Comparison of ENCODE assay signal across 8 cellular contexts in the genomic region with DNA sequence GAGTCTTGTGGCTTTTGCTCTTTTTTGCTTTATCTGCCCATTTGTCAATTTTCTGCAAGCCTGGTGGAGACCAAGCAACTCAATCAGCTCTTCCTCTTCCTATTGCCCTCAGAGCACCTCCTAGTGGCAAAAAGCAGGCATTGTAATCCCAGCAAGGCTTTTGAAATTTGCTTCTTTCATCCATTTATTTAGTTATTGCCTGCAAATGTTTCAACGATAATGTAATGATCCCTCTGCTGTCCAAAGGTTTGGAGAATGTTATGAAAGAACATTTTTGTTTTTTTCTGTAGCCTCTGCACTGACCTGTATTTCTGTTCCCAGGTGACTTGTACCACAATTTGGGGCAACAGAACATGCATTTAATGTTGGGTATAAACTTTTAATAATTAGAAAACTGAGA.
DNase-seq lines count a peak whose midpoint lies in the region; ATAC-seq and TF ChIP-seq lines count a peak whose summit lies in the region.

No MANE protein-coding gene starts in this region.

- TF ChIP-seq EP300 in upper lobe of left lung (IDR thresholded peaks at IDR 0.05) = no peak

- 45 to 73% methylated on average over 1 of the region's 1 CpG for WGBS in upper lobe of left lung, 2 donors

- H3K27me3 ChIP-seq in foreskin keratinocyte (peaks cover under 1% of the 10 kb centered on the region), upper lobe of left lung (no peaks in the 10 kb centered on the region)

- H3K4me1 ChIP-seq in foreskin keratinocyte (no peaks in the 10 kb centered on the region), upper lobe of left lung (no peaks in the 10 kb centered on the region)

- no peak overlapping the region for H3K4me3 ChIP-seq in upper lobe of left lung

- no peaks in the 10 kb centered on the region for H3K36me3 ChIP-seq in upper lobe of left lung

- peak; percentile 79 for ATAC-seq in HG02870 (IDR thresholded peaks at IDR 0.05; ENCODE audit: unreplicated experiment)
- ATAC-seq in SK-N-SH treated with all-trans-retinoic acid at 6 μM for 48 hours = peak; percentile 44; the same call in 1 of the 3 replicates
- ATAC-seq in foreskin keratinocyte = peak; percentile 39
- ATAC-seq in upper lobe of left lung (ENCODE audit: low FRiP score in 2 of 2) = no peak
- no peak for ATAC-seq in HG02884 (IDR thresholded peaks at IDR 0.05; ENCODE audit: unreplicated experiment)

- peak; percentile 9 for DNase-seq in stimulated activated CD4-positive, alpha-beta T cell treated with anti-CD3 and anti-CD28 coated beads, Interleukin-1b, Interleukin-23, amount 100 ng/mL, for 48 hours
- DNase-seq in stimulated activated CD4-positive, alpha-beta T cell treated with anti-CD3 and anti-CD28 coated beads, Interleukin-2, amount 100 ng/mL, for 48 hours = no peak
- DNase-seq in foreskin keratinocyte = peak in 1 of 2 donors; percentile 32
- no peak for DNase-seq in upper lobe of left lung
- no peak for DNase-seq in NCI-H187 treated with DMSO at 0.1 percent for 48 hours (lab: John Stamatoyannopoulos, UW)

- H3K27ac ChIP-seq in foreskin keratinocyte (no peak overlapping the region), upper lobe of left lung (no peak overlapping the region)

- TF ChIP-seq POLR2A in upper lobe of left lung (IDR thresholded peaks at IDR 0.05) = no peak

- TF ChIP-seq CTCF in foreskin keratinocyte (conservative IDR thresholded peaks at IDR 0.05) (peak; percentile 86), upper lobe of left lung (IDR thresholded peaks at IDR 0.05) (peak in 4 of 6 experiments; percentile 25 to 39 (median 33))

- H3K9me3 ChIP-seq in upper lobe of left lung = no peaks in the 10 kb centered on the region

TF ChIP-seq in SK-N-SH treated with all-trans-retinoic acid at 6 μM for 48 hours, 23 proteins besides CTCF, POLR2A, EP300 and RAD21:
- TF ChIP-seq, protein P1, sequence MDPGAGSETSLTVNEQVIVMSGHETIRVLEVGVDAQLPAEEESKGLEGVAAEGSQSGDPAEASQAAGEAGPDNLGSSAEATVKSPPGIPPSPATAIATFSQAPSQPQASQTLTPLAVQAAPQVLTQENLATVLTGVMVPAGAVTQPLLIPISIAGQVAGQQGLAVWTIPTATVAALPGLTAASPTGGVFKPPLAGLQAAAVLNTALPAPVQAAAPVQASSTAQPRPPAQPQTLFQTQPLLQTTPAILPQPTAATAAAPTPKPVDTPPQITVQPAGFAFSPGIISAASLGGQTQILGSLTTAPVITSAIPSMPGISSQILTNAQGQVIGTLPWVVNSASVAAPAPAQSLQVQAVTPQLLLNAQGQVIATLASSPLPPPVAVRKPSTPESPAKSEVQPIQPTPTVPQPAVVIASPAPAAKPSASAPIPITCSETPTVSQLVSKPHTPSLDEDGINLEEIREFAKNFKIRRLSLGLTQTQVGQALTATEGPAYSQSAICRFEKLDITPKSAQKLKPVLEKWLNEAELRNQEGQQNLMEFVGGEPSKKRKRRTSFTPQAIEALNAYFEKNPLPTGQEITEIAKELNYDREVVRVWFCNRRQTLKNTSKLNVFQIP (CRISPR knock-in tag; IDR thresholded peaks at IDR 0.05; ENCODE audit: borderline replicate concordance, low read depth) = no peak
- TF ChIP-seq ZNF8 (CRISPR knock-in tag; IDR thresholded peaks at IDR 0.05) (no peak), TCF4 (CRISPR knock-in tag; IDR thresholded peaks at IDR 0.05; ENCODE audit: borderline replicate concordance) (no peak), ZNF70 (CRISPR knock-in tag; IDR thresholded peaks at IDR 0.05) (no peak), ARNTL (CRISPR knock-in tag; IDR thresholded peaks at IDR 0.05; ENCODE audit: borderline replicate concordance, low read depth) (no peak)

Comparison
In these comparisons a context has a peak if more than half of its experiments do, and no peak if none do; other contexts are left out.
1. ATAC-seq: peak in HG02870 (single experiment), SK-N-SH treated with all-trans-retinoic acid at 6 μM for 48 hours (single experiment) and foreskin keratinocyte (single experiment); none in upper lobe of left lung (0 of 2) and HG02884 (single experiment).